15 cellular contexts compared by ENCODE assay signal in the genomic region with DNA sequence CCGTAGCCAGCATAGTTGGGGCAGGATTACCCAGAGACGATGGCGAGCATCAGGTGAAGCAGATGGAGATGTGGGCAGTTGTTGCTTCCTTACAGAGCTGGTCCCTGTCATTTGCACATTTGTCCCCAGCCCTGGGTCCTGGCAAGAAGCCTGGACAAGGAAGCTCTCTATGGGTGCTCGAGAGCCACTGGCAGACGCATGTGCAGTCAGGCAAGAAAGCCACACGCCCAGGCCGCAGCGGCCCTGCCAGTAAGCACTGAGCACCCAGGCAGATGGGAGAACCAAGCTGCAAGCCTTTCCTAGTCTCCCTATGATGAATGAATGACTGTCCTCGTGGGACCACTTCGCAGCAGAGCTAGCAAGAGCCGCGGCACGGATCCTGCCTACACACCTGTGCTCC.
A peak's percentile ranks its signal among the peaks of the same experiment; 100 is the strongest.
DNase-seq lines count a peak whose midpoint lies in the region; ATAC-seq and TF ChIP-seq lines count a peak whose summit lies in the region.
"Had no signal": no experiment of that assay in that cellular context is flagged by ENCODE, and none has a peak within 500 bp of the region (broad histone marks: within the 10 kb centered on the region; RNA-seq: fewer than 3 reads in every experiment).

No MANE protein-coding gene starts in this region.

- CTCF ChIA-PET in activated CD4-positive, alpha-beta memory T cell treated with anti-CD3 and anti-CD28 coated beads, Interleukin-2, amount 10 ng/mL, durations not matched to agents 7 days and 5 days (lab: Charles Lee), result no interaction called here
- CTCF ChIA-PET in activated CD4-positive, alpha-beta memory T cell treated with anti-CD3 and anti-CD28 coated beads for 36 hours (lab: Charles Lee), result no interaction called here

- no peaks in the 10 kb centered on the region for H3K9me3 ChIP-seq in ascending aorta

- no peak for ATAC-seq in activated T-helper 17 cell treated with anti-CD3 and anti-CD28 coated beads, Interleukin-2, amount 50 U/mL, for 72 hours (replicated peaks)
- ATAC-seq in naive thymus-derived CD8-positive, alpha-beta T cell, result no peak
- ATAC-seq: K562, PC-3 had no signal

- H3K36me3 ChIP-seq in ascending aorta, result no peaks in the 10 kb centered on the region

- H3K27ac ChIP-seq in ascending aorta, result no peak overlapping the region

- DNase-seq in activated CD4-positive, alpha-beta memory T cell treated with anti-CD3 and anti-CD28 coated beads, Interleukin-2, amount 10 ng/mL, durations not matched to agents 7 days and 5 days, result no peak
- no peak for DNase-seq in activated CD4-positive, alpha-beta memory T cell treated with anti-CD3 and anti-CD28 coated beads for 36 hours
- peak; percentile 51 for DNase-seq in NCI-H1092 treated with DMSO at 0.1 percent for 48 hours (lab: John Stamatoyannopoulos, UW)
- DNase-seq in naive thymus-derived CD8-positive, alpha-beta T cell, result no peak
- DNase-seq in iPS-NIHi7 (ENCODE audit: extremely low spot score), result no peak
- no peak for DNase-seq in SIG-M5 (lab: John Stamatoyannopoulos, UW)
- DNase-seq in ascending aorta (ENCODE audit: low spot score in 2 of 2), result no peak
- DNase-seq: endodermal cell, foreskin melanocyte, islet precursor cell, NCI-H146, PC-3 had no signal

- peaks cover 8% of the 10 kb centered on the region for H3K9me3 Mint-ChIP-seq in activated CD4-positive, alpha-beta memory T cell treated with anti-CD3 and anti-CD28 coated beads, Interleukin-2, amount 10 ng/mL, durations not matched to agents 7 days and 5 days
- peaks cover 6% of the 10 kb centered on the region for H3K9me3 Mint-ChIP-seq in activated CD4-positive, alpha-beta memory T cell treated with anti-CD3 and anti-CD28 coated beads for 36 hours
- no peaks in the 10 kb centered on the region for H3K9me3 Mint-ChIP-seq in activated T-helper 17 cell treated with anti-CD3 and anti-CD28 coated beads, Interleukin-2, amount 50 U/mL, for 72 hours
- no peaks in the 10 kb centered on the region for H3K9me3 Mint-ChIP-seq in naive thymus-derived CD8-positive, alpha-beta T cell
- H3K9me3 Mint-ChIP-seq: endodermal cell; stimulated activated naive CD8-positive, alpha-beta T cell treated with anti-CD3 and anti-CD28 coated beads, Interleukin-15, Interleukin-2, amounts not matched to agents 100 ng/mL and 50 ng/mL, for 24 hours had no signal

- peaks cover 24% of the 10 kb centered on the region for H3K36me3 Mint-ChIP-seq in activated CD4-positive, alpha-beta memory T cell treated with anti-CD3 and anti-CD28 coated beads, Interleukin-2, amount 10 ng/mL, durations not matched to agents 7 days and 5 days (ENCODE audit: low read depth)
- H3K36me3 Mint-ChIP-seq in activated CD4-positive, alpha-beta memory T cell treated with anti-CD3 and anti-CD28 coated beads for 36 hours, result no peaks in the 10 kb centered on the region
- no peaks in the 10 kb centered on the region for H3K36me3 Mint-ChIP-seq in activated T-helper 17 cell treated with anti-CD3 and anti-CD28 coated beads, Interleukin-2, amount 50 U/mL, for 72 hours (ENCODE audit: low read depth)
- H3K36me3 Mint-ChIP-seq in naive thymus-derived CD8-positive, alpha-beta T cell, result peaks cover 0 to 2% (median 0%) of the 10 kb centered on the region in 3 donors

- no peak for TF ChIP-seq CTCF in ascending aorta (IDR thresholded peaks at IDR 0.05)

- H3K27me3 Mint-ChIP-seq in activated CD4-positive, alpha-beta memory T cell treated with anti-CD3 and anti-CD28 coated beads, Interleukin-2, amount 10 ng/mL, durations not matched to agents 7 days and 5 days, result no peaks in the 10 kb centered on the region
- H3K27me3 Mint-ChIP-seq in activated CD4-positive, alpha-beta memory T cell treated with anti-CD3 and anti-CD28 coated beads for 36 hours, result no peaks in the 10 kb centered on the region
- no peaks in the 10 kb centered on the region for H3K27me3 Mint-ChIP-seq in activated T-helper 17 cell treated with anti-CD3 and anti-CD28 coated beads, Interleukin-2, amount 50 U/mL, for 72 hours
- no peaks in the 10 kb centered on the region for H3K27me3 Mint-ChIP-seq in naive thymus-derived CD8-positive, alpha-beta T cell
- H3K27me3 Mint-ChIP-seq: stimulated activated naive CD8-positive, alpha-beta T cell treated with anti-CD3 and anti-CD28 coated beads, Interleukin-15, Interleukin-2, amounts not matched to agents 100 ng/mL and 50 ng/mL, for 24 hours had no signal

- H3K4me1 Mint-ChIP-seq in activated CD4-positive, alpha-beta memory T cell treated with anti-CD3 and anti-CD28 coated beads, Interleukin-2, amount 10 ng/mL, durations not matched to agents 7 days and 5 days, result peaks cover 44% of the 10 kb centered on the region
- H3K4me1 Mint-ChIP-seq in activated CD4-positive, alpha-beta memory T cell treated with anti-CD3 and anti-CD28 coated beads for 36 hours (ENCODE audit: low read depth), result peaks cover 69% of the 10 kb centered on the region
- peaks cover 42% of the 10 kb centered on the region for H3K4me1 Mint-ChIP-seq in activated T-helper 17 cell treated with anti-CD3 and anti-CD28 coated beads, Interleukin-2, amount 50 U/mL, for 72 hours
- H3K4me1 Mint-ChIP-seq in naive thymus-derived CD8-positive, alpha-beta T cell, result peaks cover 55 to 91% (median 87%) of the 10 kb centered on the region in 4 donors

- intact Hi-C loops in activated CD4-positive, alpha-beta memory T cell treated with anti-CD3 and anti-CD28 coated beads for 36 hours (cut with micrococcal nuclease), result no loop called here
- intact Hi-C loops in ascending aorta (cut with DNase I), result no loop called here

- H3K4me3 Mint-ChIP-seq in activated CD4-positive, alpha-beta memory T cell treated with anti-CD3 and anti-CD28 coated beads, Interleukin-2, amount 10 ng/mL, durations not matched to agents 7 days and 5 days, result no peak overlapping the region
- no peak overlapping the region for H3K4me3 Mint-ChIP-seq in activated CD4-positive, alpha-beta memory T cell treated with anti-CD3 and anti-CD28 coated beads for 36 hours
- peak overlapping the region; percentile 47 for H3K4me3 Mint-ChIP-seq in activated T-helper 17 cell treated with anti-CD3 and anti-CD28 coated beads, Interleukin-2, amount 50 U/mL, for 72 hours
- H3K4me3 Mint-ChIP-seq in naive thymus-derived CD8-positive, alpha-beta T cell, result peak overlapping the region; percentile 34 to 92 (median 78)
- H3K4me3 Mint-ChIP-seq: endodermal cell had no signal

- no peaks in the 10 kb centered on the region for H3K4me1 ChIP-seq in ascending aorta

- H3K27ac Mint-ChIP-seq in activated CD4-positive, alpha-beta memory T cell treated with anti-CD3 and anti-CD28 coated beads, Interleukin-2, amount 10 ng/mL, durations not matched to agents 7 days and 5 days, result peak overlapping the region; percentile 94
- H3K27ac Mint-ChIP-seq in activated CD4-positive, alpha-beta memory T cell treated with anti-CD3 and anti-CD28 coated beads for 36 hours, result no peak overlapping the region
- peak overlapping the region; percentile 13 for H3K27ac Mint-ChIP-seq in activated T-helper 17 cell treated with anti-CD3 and anti-CD28 coated beads, Interleukin-2, amount 50 U/mL, for 72 hours
- H3K27ac Mint-ChIP-seq in naive thymus-derived CD8-positive, alpha-beta T cell, result peak overlapping the region; percentile 92 to 99 (median 96)

- POLR2A ChIA-PET in activated CD4-positive, alpha-beta memory T cell treated with anti-CD3 and anti-CD28 coated beads, Interleukin-2, amount 10 ng/mL, durations not matched to agents 7 days and 5 days (lab: Charles Lee), result interaction anchor here (1.4 to 8.1 kb wide), 5 partner anchors 12 to 189 kb away, joined by 5 to 74 read pairs (median 26); partner anchors contain the start of gene FOXO1
- POLR2A ChIA-PET in activated CD4-positive, alpha-beta memory T cell treated with anti-CD3 and anti-CD28 coated beads for 36 hours (lab: Charles Lee), result interaction anchor here (0.9 to 1.3 kb wide), 2 partner anchors 34 to 130 kb away, joined by 4 to 5 read pairs; no protein-coding TSS in a partner anchor
- POLR2A ChIA-PET in naive thymus-derived CD8-positive, alpha-beta T cell (lab: Charles Lee), result interaction anchor here (0.9 to 8.7 kb wide), 9 partner anchors 9 to 296 kb away, joined by 3 to 102 read pairs (median 5); partner anchors contain the start of gene FOXO1

- no peaks in the 10 kb centered on the region for H3K27me3 ChIP-seq in ascending aorta

- H3K4me3 ChIP-seq in ascending aorta, result no peak overlapping the region
- H3K4me3 ChIP-seq: K562 had no signal

Comparison
In these comparisons a context has a peak if more than half of its experiments do, and no peak if none do; other contexts are left out.
1. H3K4me3 Mint-ChIP-seq: peak in activated T-helper 17 cell treated with anti-CD3 and anti-CD28 coated beads, Interleukin-2, amount 50 U/mL, for 72 hours (single experiment) and naive thymus-derived CD8-positive, alpha-beta T cell (10 of 10); none in activated CD4-positive, alpha-beta memory T cell treated with anti-CD3 and anti-CD28 coated beads, Interleukin-2, amount 10 ng/mL, durations not matched to agents 7 days and 5 days (single experiment) and activated CD4-positive, alpha-beta memory T cell treated with anti-CD3 and anti-CD28 coated beads for 36 hours (single experiment).